Comparison of ENCODE assay signal across 11 cellular contexts in the genomic region with DNA sequence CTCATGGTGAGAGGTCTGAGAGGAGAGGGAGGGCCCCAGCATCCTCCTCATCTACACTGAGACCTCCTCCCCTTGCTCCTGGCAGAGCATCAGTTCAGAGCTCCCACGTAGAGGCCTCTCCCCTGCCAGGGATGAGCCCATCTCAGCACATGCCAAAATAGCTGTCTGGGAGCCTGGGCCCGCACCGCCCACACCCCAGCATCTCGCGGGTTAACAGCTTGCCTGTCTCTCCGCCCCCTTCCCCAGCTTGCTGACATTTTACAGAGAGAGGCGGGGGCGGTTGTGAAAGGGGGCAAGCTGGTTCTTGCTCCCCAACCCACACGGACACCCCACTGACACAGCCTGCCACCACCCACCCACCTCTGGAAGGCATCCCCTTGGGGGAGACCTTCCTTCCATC. TPM values are rescaled to one million over a fixed set of nuclear protein-coding genes. Genes with fewer than 3 reads are reported as not detected.
DNase-seq lines count a peak whose midpoint lies in the region; ATAC-seq and TF ChIP-seq lines count a peak whose summit lies in the region.
"Had no signal": no experiment of that assay in that cellular context is flagged by ENCODE, and none has a peak within 500 bp of the region (broad histone marks: within the 10 kb centered on the region; RNA-seq: fewer than 3 reads in every experiment).

No MANE protein-coding gene starts in this region.

- no peak for TF ChIP-seq CTCF in DND-41 (IDR thresholded peaks at IDR 0.05; ENCODE audit: borderline replicate concordance, extremely low read depth, low read length, poor library complexity, severe bottlenecking)
- no peak for TF ChIP-seq CTCF in mammary epithelial cell (conservative IDR thresholded peaks at IDR 0.05 in 1 of 2, IDR thresholded peaks at IDR 0.05 in 1 of 2; ENCODE audit: extremely low read depth in 1 of 2, insufficient read depth in 1 of 2, low read depth in 1 of 2, low read length in 2 of 2)

- in situ Hi-C loops in mammary epithelial cell (cut with MboI; ENCODE audit: low sequenced_read_pairs in 2 of 2), result no loop called here

- H4K20me1 ChIP-seq in DND-41 (ENCODE audit: insufficient read depth, low read length) (peaks cover 50% of the 10 kb centered on the region), mammary epithelial cell (ENCODE audit: insufficient read depth, low read length) (no peaks in the 10 kb centered on the region)

- CTCF ChIA-PET in activated CD4-positive, alpha-beta T cell treated with anti-CD3 and anti-CD28 coated beads, Interleukin-2, amount 10 ng/mL, durations not matched to agents 7 days and 5 days (lab: Charles Lee), result interaction anchor here (0.5 to 16.1 kb wide), 9 partner anchors 11 to 1194 kb away, joined by 3 to 280 read pairs (median 5); a partner anchor contains a TSS
- CTCF ChIA-PET in mammary epithelial cell (lab: Charles Lee; ENCODE audit: low non-redundant PET), result no interaction called here

- H3K4me3 Mint-ChIP-seq in activated CD4-positive, alpha-beta T cell treated with anti-CD3 and anti-CD28 coated beads, Interleukin-2, amount 10 ng/mL, durations not matched to agents 7 days and 5 days, result no peak overlapping the region

- H3K4me1 ChIP-seq in DND-41 (ENCODE audit: insufficient read depth, low read length) (peaks cover 50% of the 10 kb centered on the region), mammary epithelial cell (ENCODE audit: insufficient read depth, low read length) (peaks cover 65% of the 10 kb centered on the region)

- peaks cover 55% of the 10 kb centered on the region for H3K36me3 Mint-ChIP-seq in activated CD4-positive, alpha-beta T cell treated with anti-CD3 and anti-CD28 coated beads, Interleukin-2, amount 10 ng/mL, durations not matched to agents 7 days and 5 days (ENCODE audit: low read depth)

- H3K27ac Mint-ChIP-seq in activated CD4-positive, alpha-beta T cell treated with anti-CD3 and anti-CD28 coated beads, Interleukin-2, amount 10 ng/mL, durations not matched to agents 7 days and 5 days, result peak overlapping the region; percentile 86

- no peak for ATAC-seq in DND-41 (ENCODE audit: insufficient read depth, low read depth)
- no peak for ATAC-seq in GM18858 (IDR thresholded peaks at IDR 0.05; ENCODE audit: unreplicated experiment)

- H3K27me3 Mint-ChIP-seq in activated CD4-positive, alpha-beta T cell treated with anti-CD3 and anti-CD28 coated beads, Interleukin-2, amount 10 ng/mL, durations not matched to agents 7 days and 5 days, result no peaks in the 10 kb centered on the region

- H3K4me2 ChIP-seq in DND-41 (ENCODE audit: insufficient read depth, low read length), result 0 out of 2 replicates have a peak overlapping the region, but pooled peaks have one; percentile 9
- peak overlapping the region; percentile 85 for H3K4me2 ChIP-seq in mammary epithelial cell (ENCODE audit: insufficient read depth, low read depth, low read length)

- BruUV-seq in mammary epithelial cell (replicated peaks; lab: Mats Ljungman, UMichigan), result no TSS peak

- no peak overlapping the region for H3K9ac ChIP-seq in DND-41 (ENCODE audit: low read depth, low read length)
- H3K9ac ChIP-seq in mammary epithelial cell (ENCODE audit: insufficient read depth, low read length), result no peak overlapping the region

- intact Hi-C loops in mammary epithelial cell (cut with micrococcal nuclease), result no loop called here

- H2AFZ ChIP-seq in DND-41 (ENCODE audit: low read depth, low read length) (no peak overlapping the region), mammary epithelial cell (ENCODE audit: low read depth, low read length) (no peak overlapping the region)

- H3K36me3 ChIP-seq in DND-41 (ENCODE audit: insufficient read depth, low read length) (peaks cover 56% of the 10 kb centered on the region), mammary epithelial cell (ENCODE audit: insufficient read depth, low read length) (no peaks in the 10 kb centered on the region)
- H3K36me3 ChIP-seq: Peyer's patch had no signal

- H3K27me3 ChIP-seq in DND-41 (ENCODE audit: insufficient read depth, low read length, poor library complexity) (no peaks in the 10 kb centered on the region), mammary epithelial cell (ENCODE audit: insufficient read depth, low read length) (no peaks in the 10 kb centered on the region)
- H3K27me3 ChIP-seq: Peyer's patch had no signal

- WGBS in mammary epithelial cell (ENCODE audit: low coverage, missing lambda C conversion rate), result 4% methylated on average over 5 of the region's 9 CpGs

- peaks cover 73% of the 10 kb centered on the region for H3K4me1 Mint-ChIP-seq in activated CD4-positive, alpha-beta T cell treated with anti-CD3 and anti-CD28 coated beads, Interleukin-2, amount 10 ng/mL, durations not matched to agents 7 days and 5 days

- no peaks in the 10 kb centered on the region for H3K9me3 ChIP-seq in DND-41 (ENCODE audit: insufficient read depth, low read length, severe bottlenecking)
- no peaks in the 10 kb centered on the region for H3K9me3 ChIP-seq in mammary epithelial cell (replicated peaks; ENCODE audit: insufficient read depth, low read length)
- H3K9me3 ChIP-seq: Peyer's patch had no signal

- dilution Hi-C loops in mammary epithelial cell (cut with HindIII; ENCODE audit: low sequenced_read_pairs), result no loop called here

- H3K79me2 ChIP-seq in DND-41 (ENCODE audit: insufficient read depth, low read length) (peaks cover 98% of the 10 kb centered on the region), mammary epithelial cell (ENCODE audit: insufficient read depth, low read length) (peaks cover 96% of the 10 kb centered on the region)

- no peak overlapping the region for H3K4me3 ChIP-seq in DND-41 (ENCODE audit: low read depth in 1 of 2, low read length in 2 of 2)
- no peak overlapping the region for H3K4me3 ChIP-seq in mammary epithelial cell (replicated peaks in 1 of 3; ENCODE audit: insufficient read depth in 1 of 3, low read depth in 2 of 3, low read length in 3 of 3)
- H3K4me3 ChIP-seq: Peyer's patch had no signal

- no peaks in the 10 kb centered on the region for H3K9me3 Mint-ChIP-seq in activated CD4-positive, alpha-beta T cell treated with anti-CD3 and anti-CD28 coated beads, Interleukin-2, amount 10 ng/mL, durations not matched to agents 7 days and 5 days

- H3K27ac ChIP-seq in DND-41 (ENCODE audit: low read length), result peak overlapping the region; percentile 23; the same call in 1 of the 2 replicates
- no peak overlapping the region for H3K27ac ChIP-seq in mammary epithelial cell (ENCODE audit: insufficient read depth, low read depth, low read length)
- H3K27ac ChIP-seq: Peyer's patch had no signal

- DNase-seq in DND-41, result peak; percentile 40
- no peak for DNase-seq in activated CD4-positive, alpha-beta T cell treated with anti-CD3 and anti-CD28 coated beads, Interleukin-2, amount 10 ng/mL, durations not matched to agents 7 days and 5 days
- peak; percentile 40 for DNase-seq in mammary epithelial cell
- DNase-seq in stimulated activated CD4-positive, alpha-beta T cell treated with anti-CD3 and anti-CD28 coated beads, Interleukin-4, amount 100 ng/mL, for 1 hour, result peak; percentile 71
- no peak for DNase-seq in NOMO-1 treated with DMSO at 0.1 percent for 48 hours (lab: John Stamatoyannopoulos, UW; ENCODE audit: unreplicated experiment)
- DNase-seq in T1000 (lab: John Stamatoyannopoulos, UW), result no peak
- no peak for DNase-seq in ureter (ENCODE audit: low spot score)
- DNase-seq: MM.1S, Peyer's patch had no signal

- POLR2A ChIA-PET in activated CD4-positive, alpha-beta T cell treated with anti-CD3 and anti-CD28 coated beads, Interleukin-2, amount 10 ng/mL, durations not matched to agents 7 days and 5 days (lab: Charles Lee), result no interaction called here

RNA-seq across cellular contexts. Expression of a gene that starts 6.4 kb away (rescaled TPM):
- 100 to 1,000 TPM; 178 to 187 TPM for total RNA-seq in activated CD4-positive, alpha-beta T cell treated with anti-CD3 and anti-CD28 coated beads, Interleukin-2, amount 10 ng/mL, durations not matched to agents 7 days and 5 days
- total RNA-seq in mammary epithelial cell (10 to 100 TPM; 80.7 to 83.6 TPM), ureter (76.3 TPM)
- 71.3 TPM for polyA plus RNA-seq in mammary epithelial cell
- 90.3 TPM for polyA minus RNA-seq in mammary epithelial cell

RNA-seq across cellular contexts. Expression of a gene that starts 27.8 kb away (rescaled TPM):
- 10 to 100 TPM in 1 of 2 experiments, 1 to 10 TPM in 1; 8.2 to 10.5 TPM for total RNA-seq in activated CD4-positive, alpha-beta T cell treated with anti-CD3 and anti-CD28 coated beads, Interleukin-2, amount 10 ng/mL, durations not matched to agents 7 days and 5 days
- total RNA-seq in mammary epithelial cell (1 to 10 TPM; 2.3 to 2.4 TPM), ureter (105 TPM)
- 2.1 TPM for polyA plus RNA-seq in mammary epithelial cell
- polyA minus RNA-seq in mammary epithelial cell, result not detected

RNA-seq across cellular contexts. Expression of a gene that starts 37.9 kb away (rescaled TPM):
- total RNA-seq in activated CD4-positive, alpha-beta T cell treated with anti-CD3 and anti-CD28 coated beads, Interleukin-2, amount 10 ng/mL, durations not matched to agents 7 days and 5 days, result under 1 TPM; 0.12 to 0.31 TPM
- total RNA-seq in mammary epithelial cell (under 1 TPM in 1 of 2 donors, not detected in 1; 0.17 TPM), ureter (not detected)
- 0.03 TPM for polyA plus RNA-seq in mammary epithelial cell
- not detected for polyA minus RNA-seq in mammary epithelial cell
- total RNA-seq: Daoy had no signal

Comparison
In these comparisons a context has a peak if more than half of its experiments do, and no peak if none do; other contexts are left out.
1. DNase-seq: peak in DND-41 (single experiment), mammary epithelial cell (single experiment) and stimulated activated CD4-positive, alpha-beta T cell treated with anti-CD3 and anti-CD28 coated beads, Interleukin-4, amount 100 ng/mL, for 1 hour (single experiment); none in activated CD4-positive, alpha-beta T cell treated with anti-CD3 and anti-CD28 coated beads, Interleukin-2, amount 10 ng/mL, durations not matched to agents 7 days and 5 days (single experiment), NOMO-1 treated with DMSO at 0.1 percent for 48 hours (single experiment), T1000 (single experiment) and ureter (single experiment).